ENCODE assay signal across 21 cellular contexts in genomic region chr17:37391146-37391545, GRCh38. TPM values are rescaled to one million over a fixed set of nuclear protein-coding genes. Genes with fewer than 3 reads are reported as not detected.
DNase-seq lines count a peak whose midpoint lies in the region; ATAC-seq and TF ChIP-seq lines count a peak whose summit lies in the region.
"Had no signal": no experiment of that assay in that cellular context is flagged by ENCODE, and none has a peak within 500 bp of the region (broad histone marks: within the 10 kb centered on the region; RNA-seq: fewer than 3 reads in every experiment).

No MANE protein-coding gene starts in this region.

- H3K36me3 ChIP-seq in H7 (replicated peaks; ENCODE audit: control insufficient read depth, insufficient read depth, low read length): no peaks in the 10 kb centered on the region

- no peaks in the 10 kb centered on the region for H3K27me3 ChIP-seq in H7 (ENCODE audit: control insufficient read depth, insufficient read depth, low read length)

- H3K9me3 Mint-ChIP-seq in chondrocyte (ENCODE audit: low read depth): no peaks in the 10 kb centered on the region
- H3K9me3 Mint-ChIP-seq in osteocyte (ENCODE audit: unreplicated experiment): no peaks in the 10 kb centered on the region
- no peaks in the 10 kb centered on the region for H3K9me3 Mint-ChIP-seq in T-helper 2 cell treated with Interferon-gamma antibody and Interleukin-4, amounts not matched to agents 5 μg/mL and 100 μg/mL, for 36 hours
- H3K9me3 Mint-ChIP-seq: CD14-positive monocyte had no signal

- TF ChIP-seq CTCF in chondrocyte (IDR thresholded peaks at IDR 0.05) (no peak), osteocyte (IDR thresholded peaks at IDR 0.05) (no peak), RWPE1 (conservative IDR thresholded peaks at IDR 0.05; ENCODE audit: low read depth) (no peak)

- H3K27ac Mint-ChIP-seq in chondrocyte (ENCODE audit: unreplicated experiment) (peak overlapping the region; percentile 17), osteocyte (ENCODE audit: unreplicated experiment) (peak overlapping the region; percentile 64)
- no peak overlapping the region for H3K27ac Mint-ChIP-seq in T-helper 2 cell treated with Interferon-gamma antibody and Interleukin-4, amounts not matched to agents 5 μg/mL and 100 μg/mL, for 36 hours
- H3K27ac Mint-ChIP-seq: CD14-positive monocyte had no signal

- CTCF ChIA-PET in RWPE1 (lab: Yijun Ruan, JAX): interaction anchor here (0.6 kb wide), 1 partner anchor 789 kb away, joined by 5 read pairs; no protein-coding TSS in a partner anchor

- no peak overlapping the region for H3K4me3 Mint-ChIP-seq in chondrocyte (ENCODE audit: unreplicated experiment)
- H3K4me3 Mint-ChIP-seq in osteocyte (ENCODE audit: unreplicated experiment): no peak overlapping the region
- H3K4me3 Mint-ChIP-seq in T-helper 2 cell treated with Interferon-gamma antibody and Interleukin-4, amounts not matched to agents 5 μg/mL and 100 μg/mL, for 36 hours: no peak overlapping the region
- H3K4me3 Mint-ChIP-seq: CD14-positive monocyte had no signal

- H3K4me3 ChIP-seq in H7 (ENCODE audit: insufficient read depth, low read depth, low read length): no peak overlapping the region
- H3K4me3 ChIP-seq: A549, PC-9 had no signal

- DNase-seq in EH (ENCODE audit: low read depth) (peak; percentile 28), OCI-M1 (lab: John Stamatoyannopoulos, UW) (peak; percentile 27), chondrocyte (ENCODE audit: low spot score) (no peak), osteocyte (ENCODE audit: extremely low spot score, unreplicated experiment) (no peak), H7 (no peak), RWPE1 (ENCODE audit: low spot score) (no peak)
- no peak for DNase-seq in T-helper 2 cell treated with Interferon-gamma antibody and Interleukin-4, amounts not matched to agents 5 μg/mL and 100 μg/mL, for 36 hours (ENCODE audit: low spot score)
- DNase-seq: AML-193, DMS 273 treated with DMSO at 0.1 percent for 48 hours, NCI-H1092, NCI-H146, NCI-H2081, NCI-H510A, NCI-H82, PC-9 had no signal

- POLR2A ChIA-PET in RWPE1 (lab: Yijun Ruan, JAX; ENCODE audit: low non-redundant PET): no interaction called here

- H3K36me3 Mint-ChIP-seq in chondrocyte (ENCODE audit: low read depth) (no peaks in the 10 kb centered on the region), osteocyte (ENCODE audit: unreplicated experiment) (no peaks in the 10 kb centered on the region)
- H3K36me3 Mint-ChIP-seq in T-helper 2 cell treated with Interferon-gamma antibody and Interleukin-4, amounts not matched to agents 5 μg/mL and 100 μg/mL, for 36 hours (ENCODE audit: low read depth): no peaks in the 10 kb centered on the region
- H3K36me3 Mint-ChIP-seq: CD14-positive monocyte had no signal

- ATAC-seq in HG03469 (IDR thresholded peaks at IDR 0.05; ENCODE audit: unreplicated experiment): no peak
- ATAC-seq: HCT116 had no signal

- no peak overlapping the region for H3K27ac ChIP-seq in RWPE1
- H3K27ac ChIP-seq: A549 had no signal

- no peaks in the 10 kb centered on the region for H3K27me3 Mint-ChIP-seq in chondrocyte (ENCODE audit: low read depth)
- H3K27me3 Mint-ChIP-seq in osteocyte (ENCODE audit: unreplicated experiment): no peaks in the 10 kb centered on the region
- no peaks in the 10 kb centered on the region for H3K27me3 Mint-ChIP-seq in T-helper 2 cell treated with Interferon-gamma antibody and Interleukin-4, amounts not matched to agents 5 μg/mL and 100 μg/mL, for 36 hours (ENCODE audit: low read depth)

- H3K4me1 Mint-ChIP-seq in chondrocyte (ENCODE audit: low read depth) (peaks cover 30% of the 10 kb centered on the region), osteocyte (ENCODE audit: unreplicated experiment) (peaks cover 34% of the 10 kb centered on the region)
- H3K4me1 Mint-ChIP-seq in T-helper 2 cell treated with Interferon-gamma antibody and Interleukin-4, amounts not matched to agents 5 μg/mL and 100 μg/mL, for 36 hours (ENCODE audit: low read depth): peaks cover 19% of the 10 kb centered on the region
- H3K4me1 Mint-ChIP-seq: CD14-positive monocyte had no signal

RNA-seq across cellular contexts. Expression of gene C17orf78, which starts 15.4 kb away (rescaled TPM):
- total RNA-seq in chondrocyte (not detected in 3 replicates), osteocyte (not detected in 2 replicates)
- total RNA-seq in H7 (2014; rRNA removed; shearing (Covaris generic)): not detected in 2 replicates
- total RNA-seq: MCF 10A, PC-9, SK-MEL-5 had no signal

RNA-seq across cellular contexts. Expression of gene ACACA, which starts 15.5 kb away (rescaled TPM):
- total RNA-seq in chondrocyte: 76.5 to 82.7 TPM (median 77.1 TPM) in 3 replicates
- total RNA-seq in osteocyte: 63.5 and 63.8 TPM in 2 replicates
- 31.6 and 55.4 TPM in 2 replicates for total RNA-seq in H7 (2014; rRNA removed; shearing (Covaris generic))

RNA-seq across cellular contexts. Expression of gene TADA2A, which starts 15.5 kb away (rescaled TPM):
- 15.1 to 17.0 TPM (median 16.9 TPM) in 3 replicates for total RNA-seq in chondrocyte
- total RNA-seq in osteocyte: 20.2 and 20.4 TPM in 2 replicates
- 12.5 and 16.3 TPM in 2 replicates for total RNA-seq in H7 (2014; rRNA removed; shearing (Covaris generic))

Comparison
In these comparisons a context has a peak if more than half of its experiments do, and no peak if none do; other contexts are left out.
1. DNase-seq: peak in EH (single experiment) and OCI-M1 (single experiment); none in chondrocyte (single experiment), osteocyte (single experiment), H7 (single experiment), RWPE1 (single experiment) and T-helper 2 cell treated with Interferon-gamma antibody and Interleukin-4, amounts not matched to agents 5 μg/mL and 100 μg/mL, for 36 hours (single experiment).